In the genomic region with DNA sequence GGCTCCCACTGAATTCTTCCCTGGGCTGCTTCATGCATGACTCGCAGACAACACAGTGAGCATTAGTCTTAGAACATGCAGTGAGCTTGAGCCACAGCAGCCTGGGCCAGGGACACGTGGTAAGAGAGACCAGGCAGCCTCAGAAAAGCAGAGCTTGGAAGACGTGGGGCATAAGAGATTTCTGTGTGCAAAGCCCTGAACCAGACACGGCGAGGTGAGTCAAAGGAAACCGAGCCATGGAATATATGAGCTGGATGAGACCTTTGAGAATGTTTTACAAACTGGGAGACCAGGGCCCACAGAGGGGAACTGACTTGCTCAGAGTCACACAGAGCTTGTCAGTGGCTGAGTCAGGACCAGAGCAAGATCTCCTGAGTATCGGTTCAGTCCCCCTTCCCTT, we compare ENCODE assay signal across 13 cellular contexts. TPM values are rescaled to one million over a fixed set of nuclear protein-coding genes. Genes with fewer than 3 reads are reported as not detected.
A peak's percentile ranks its signal among the peaks of the same experiment; 100 is the strongest.
DNase-seq lines count a peak whose midpoint lies in the region; ATAC-seq and TF ChIP-seq lines count a peak whose summit lies in the region.
"Had no signal": no experiment of that assay in that cellular context is flagged by ENCODE, and none has a peak within 500 bp of the region (broad histone marks: within the 10 kb centered on the region; RNA-seq: fewer than 3 reads in every experiment).

No MANE protein-coding gene starts in this region.

- H3K27ac ChIP-seq in GM23248: no peak overlapping the region
- peak overlapping the region in 11 of 12 donors; percentile 62 to 92 (median 78) for H3K27ac ChIP-seq in heart left ventricle
- peak overlapping the region; percentile 89 for H3K27ac ChIP-seq in rectal smooth muscle tissue (ENCODE audit: low read depth, low read length)
- H3K27ac ChIP-seq in ascending aorta: no peak overlapping the region
- H3K27ac ChIP-seq in MM.1S (ENCODE audit: low read length): no peak overlapping the region
- H3K27ac ChIP-seq: foreskin keratinocyte had no signal

- H3K79me2 ChIP-seq in GM23248 (ENCODE audit: insufficient read depth) (no peaks in the 10 kb centered on the region), MM.1S (ENCODE audit: low read length) (no peaks in the 10 kb centered on the region)

- no peak overlapping the region for H3K4me2 ChIP-seq in GM23248 (ENCODE audit: unreplicated experiment)
- no peak overlapping the region for H3K4me2 ChIP-seq in MM.1S (ENCODE audit: low read depth, low read length)

- H3K9me3 ChIP-seq in GM23248 (ENCODE audit: low read depth) (no peaks in the 10 kb centered on the region), heart left ventricle (no peaks in the 10 kb centered on the region), ascending aorta (no peaks in the 10 kb centered on the region), MM.1S (replicated peaks; ENCODE audit: insufficient read depth, low read length) (no peaks in the 10 kb centered on the region)
- H3K9me3 ChIP-seq: right lobe of liver had no signal

- peak in 3 of 4 donors; percentile 12 to 40 (median 14) for ATAC-seq in heart left ventricle
- ATAC-seq: foreskin keratinocyte, HCT116 had no signal

- no peaks in the 10 kb centered on the region for H3K4me1 ChIP-seq in GM23248 (ENCODE audit: insufficient read depth)
- peaks cover 0 to 31% (median 15%) of the 10 kb centered on the region in 12 donors for H3K4me1 ChIP-seq in heart left ventricle
- H3K4me1 ChIP-seq in rectal smooth muscle tissue (ENCODE audit: control insufficient read depth, insufficient read depth, low read length): peaks cover 54% of the 10 kb centered on the region
- H3K4me1 ChIP-seq in ascending aorta: no peaks in the 10 kb centered on the region
- H3K4me1 ChIP-seq in MM.1S (ENCODE audit: low read length): no peaks in the 10 kb centered on the region
- H3K4me1 ChIP-seq: foreskin keratinocyte, right lobe of liver had no signal

- H3K9ac ChIP-seq in GM23248 (no peak overlapping the region), rectal smooth muscle tissue (ENCODE audit: low read length) (no peak overlapping the region), MM.1S (ENCODE audit: low read length) (no peak overlapping the region)

- H3K9me2 ChIP-seq in GM23248 (ENCODE audit: insufficient read depth): no peaks in the 10 kb centered on the region
- no peaks in the 10 kb centered on the region for H3K9me2 ChIP-seq in MM.1S (replicated peaks; ENCODE audit: insufficient read depth, low read length)

- no peaks in the 10 kb centered on the region for H4K20me1 ChIP-seq in GM23248 (ENCODE audit: insufficient read depth)
- H4K20me1 ChIP-seq in MM.1S (ENCODE audit: insufficient read depth, low read length): no peaks in the 10 kb centered on the region

- H3K27me3 ChIP-seq in GM23248 (replicated peaks; ENCODE audit: insufficient read depth) (peaks cover 27% of the 10 kb centered on the region), heart left ventricle (no peaks in the 10 kb centered on the region), rectal smooth muscle tissue (ENCODE audit: control insufficient read depth, insufficient read depth, low read length) (peaks cover 2% of the 10 kb centered on the region), ascending aorta (no peaks in the 10 kb centered on the region), MM.1S (replicated peaks; ENCODE audit: insufficient read depth, low read length) (peaks cover 40% of the 10 kb centered on the region)
- H3K27me3 ChIP-seq: right lobe of liver had no signal

- 31 to 36% methylated on average over 7 of the region's 7 CpGs for WGBS in GM23248 (ENCODE audit: low coverage in 1 of 2, low lambda C conversion rate in 2 of 2, missing lambda C conversion rate in 2 of 2), 2 experiments
- 65 to 76% (median 70%) methylated on average over 7 of the region's 7 CpGs for WGBS in heart left ventricle, 4 donors

- TF ChIP-seq POLR2A in heart left ventricle (IDR thresholded peaks at IDR 0.05): no peak

- in situ Hi-C loops in GM23248 (cut with MboI): no loop called here

- intact Hi-C loops in heart left ventricle (cut with DNase I) (loop anchor here in 2 of 10 donors (5.0 kb wide), 1 partner anchor 33 kb away; no protein-coding TSS in a partner anchor), ascending aorta (cut with DNase I) (no loop called here)

- H3F3A ChIP-seq in GM23248 (ENCODE audit: insufficient read depth) (no peaks in the 10 kb centered on the region), MM.1S (ENCODE audit: insufficient read depth, low read length) (no peaks in the 10 kb centered on the region)

- H3K4me3 ChIP-seq in GM23248 (no peak overlapping the region), heart left ventricle (peak overlapping the region in 2 of 12 donors; percentile 37 to 49), rectal smooth muscle tissue (ENCODE audit: low read length) (no peak overlapping the region), ascending aorta (no peak overlapping the region), MM.1S (ENCODE audit: low read length) (no peak overlapping the region)
- H3K4me3 ChIP-seq: right lobe of liver had no signal

- H2AFZ ChIP-seq in GM23248: no peak overlapping the region
- H2AFZ ChIP-seq in MM.1S (ENCODE audit: low read length): no peak overlapping the region

- TF ChIP-seq CTCF in heart left ventricle (IDR thresholded peaks at IDR 0.05) (no peak), ascending aorta (IDR thresholded peaks at IDR 0.05) (no peak), MM.1S (IDR thresholded peaks at IDR 0.05; ENCODE audit: low read length) (no peak)

- H3K36me3 ChIP-seq in GM23248 (ENCODE audit: low read depth): no peaks in the 10 kb centered on the region
- no peaks in the 10 kb centered on the region for H3K36me3 ChIP-seq in heart left ventricle
- H3K36me3 ChIP-seq in rectal smooth muscle tissue (ENCODE audit: control insufficient read depth, insufficient read depth, low read length): no peaks in the 10 kb centered on the region
- no peaks in the 10 kb centered on the region for H3K36me3 ChIP-seq in ascending aorta
- H3K36me3 ChIP-seq in MM.1S (replicated peaks; ENCODE audit: insufficient read depth, low read length): no peaks in the 10 kb centered on the region
- H3K36me3 ChIP-seq: right lobe of liver had no signal

- DNase-seq in GM23248: peak; percentile 26
- peak; percentile 50 for DNase-seq in activated CD8-positive, alpha-beta memory T cell treated with anti-CD3 and anti-CD28 coated beads, Interleukin-2, amount 50 U/mL, for 48 hours
- DNase-seq in heart left ventricle: peak in 1 of 5 donors; percentile 58
- no peak for DNase-seq in HuH-7 (ENCODE audit: low spot score)
- DNase-seq in ascending aorta (ENCODE audit: low spot score in 2 of 2): no peak
- DNase-seq in MM.1S: no peak
- DNase-seq: foreskin keratinocyte, KBM-7, T-helper 1 cell had no signal

RNA-seq across cellular contexts. Expression of a gene that starts 8.5 kb away (rescaled TPM):
- total RNA-seq in GM23248 (2014; rRNA removed; shearing (Covaris generic)): not detected in 2 replicates
- polyA plus RNA-seq in GM23248 (2016; fragmentation: Nextera tagmentation; extraction: Ambion mirVana) (0.20 TPM in 1 of 2 replicates, not detected in the other), heart left ventricle (10 to 100 TPM; 51.2 to 54.0 TPM)
- total RNA-seq in heart left ventricle (10 to 100 TPM; 24.6 to 51.2 (median 35.0) TPM), ascending aorta (16.4 TPM)
- total RNA-seq: foreskin keratinocyte had no signal

RNA-seq across cellular contexts. Expression of a gene that starts 44.2 kb away (rescaled TPM):
- total RNA-seq in GM23248 (2014; rRNA removed; shearing (Covaris generic)): not detected in 2 replicates
- not detected in 2 replicates for polyA plus RNA-seq in GM23248 (2016; fragmentation: Nextera tagmentation; extraction: Ambion mirVana)
- under 1 TPM in 4 of 9 donors, not detected in 5; 0.06 to 0.51 (median 0.25) TPM for total RNA-seq in heart left ventricle
- polyA plus RNA-seq in heart left ventricle: under 1 TPM; 0.03 to 0.08 TPM
- not detected for total RNA-seq in ascending aorta
- total RNA-seq: lung microvascular endothelial cell had no signal

Comparison
In these comparisons a context has a peak if more than half of its experiments do, and no peak if none do; other contexts are left out.
1. DNase-seq: peak in GM23248 (single experiment) and activated CD8-positive, alpha-beta memory T cell treated with anti-CD3 and anti-CD28 coated beads, Interleukin-2, amount 50 U/mL, for 48 hours (single experiment); none in HuH-7 (single experiment), ascending aorta (0 of 2) and MM.1S (single experiment).
2. H3K27ac ChIP-seq: peak in heart left ventricle (11 of 12) and rectal smooth muscle tissue (single experiment); none in GM23248 (single experiment), ascending aorta (0 of 2) and MM.1S (single experiment).
3. RNA of a gene that starts 8.5 kb away (total RNA-seq): 24.6 to 51.2 TPM in heart left ventricle and 16.4 TPM in ascending aorta (single experiment); not detected in GM23248; every median in the first group is over 10 times any median in the second.